4 cellular contexts compared by ENCODE assay signal in genomic region chr17:30644287-30644686, GRCh38.
A peak's percentile ranks its signal among the peaks of the same experiment; 100 is the strongest.
DNase-seq lines count a peak whose midpoint lies in the region; ATAC-seq, FAIRE-seq and TF ChIP-seq lines count a peak whose summit lies in the region.
"Not testable (repeated sequence)": the region's sequence is repeated elsewhere in the genome, so short reads cannot be mapped to it uniquely, and the experiment has no call there.

No MANE protein-coding gene starts in this region.

- intact Hi-C loops in HepG2 (cut with micrococcal nuclease; ENCODE audit: unreplicated experiment) = not testable (repeated sequence)

- H2AK5ac ChIP-seq in H9 (ENCODE audit: insufficient read length, low read length) = not testable (repeated sequence)

- H3T11ph ChIP-seq in H9 (ENCODE audit: low read length) = not testable (repeated sequence)

- not testable (repeated sequence) for TF ChIP-seq EP300 in HepG2 (IDR thresholded peaks at IDR 0.05; ENCODE audit: low read depth in 2 of 2, low read length in 2 of 2); HepG2 (CRISPR knock-in tag; IDR thresholded peaks at IDR 0.05; ENCODE audit: borderline replicate concordance)

- H3K14ac ChIP-seq in H9 (ENCODE audit: insufficient read depth, low read length) = not testable (repeated sequence)

- H3K27ac Mint-ChIP-seq in H9 = peak overlapping the region in 2 of 3 experiments; percentile 78 to 91; a peak in 2 of 7 replicates

- H3K79me1 ChIP-seq in H9 (ENCODE audit: insufficient read depth, low read depth, low read length, poor library complexity, severe bottlenecking) = not testable (repeated sequence)

- H4K8ac ChIP-seq in H9 (replicated peaks; ENCODE audit: insufficient read length, low read depth, low read length) = not testable (repeated sequence)

- H3K36me3 Mint-ChIP-seq in H9 (ENCODE audit: insufficient read depth in 1 of 3, low read depth in 3 of 3) = not testable (repeated sequence)

- not testable (repeated sequence) for H2BK20ac ChIP-seq in H9 (ENCODE audit: low read depth, low read length, poor library complexity, severe bottlenecking)

- TF ChIP-seq CTCF in H9 (conservative IDR thresholded peaks at IDR 0.05); HepG2 (CRISPR knock-in tag; IDR thresholded peaks at IDR 0.05): not testable (repeated sequence)

- H3K36me3 ChIP-seq in HUES64 (ENCODE audit: insufficient read depth, low read length); HepG2 (replicated peaks in 1 of 2; ENCODE audit: control insufficient read depth in 1 of 2, insufficient read depth in 2 of 2, low read length in 2 of 2): not testable (repeated sequence)

- H3K56ac ChIP-seq in H9 (ENCODE audit: insufficient read length, low read depth, low read length) = not testable (repeated sequence)

- H2AFZ ChIP-seq in H9 (ENCODE audit: low read length); HepG2 (ENCODE audit: low read length): not testable (repeated sequence)

- peak; percentile 15 for DNase-seq in ELF-1 (ENCODE audit: low read depth, low spot score)
- DNase-seq in H9; HepG2 (ENCODE audit: low spot score): not testable (repeated sequence)

- peaks cover 12 to 20% of the 10 kb centered on the region in 2 experiments for H3K4me1 Mint-ChIP-seq in H9

- H2BK5ac ChIP-seq in H9 (ENCODE audit: insufficient read length, low read length) = not testable (repeated sequence)

- not testable (repeated sequence) for H3K4ac ChIP-seq in H9 (ENCODE audit: low read depth, low read length)

- not testable (repeated sequence) for H3K9me3 ChIP-seq in H9 (ENCODE audit: control insufficient read depth, low read depth, low read length); HUES64 (ENCODE audit: insufficient read depth, low read depth, low read length); HepG2 (ENCODE audit: low read length)

- not testable (repeated sequence) for H3K9ac ChIP-seq in H9 (ENCODE audit: extremely low read depth, insufficient read length, low read length); HUES64 (ENCODE audit: low read depth, low read length); HepG2 (ENCODE audit: insufficient read depth, low read depth, low read length)

- H3K18ac ChIP-seq in H9 (ENCODE audit: insufficient read length, low read depth, low read length) = not testable (repeated sequence)

- FAIRE-seq in HepG2 (lab: Jason Lieb, UNC) = not testable (repeated sequence)

- H2BK12ac ChIP-seq in H9 (ENCODE audit: insufficient read length, low read depth, low read length) = not testable (repeated sequence)

- BruUV-seq in HepG2 (replicated peaks; lab: Mats Ljungman, UMichigan) = not testable (repeated sequence)

- not testable (repeated sequence) for H3K9me3 Mint-ChIP-seq in H9

- not testable (repeated sequence) for H3K27ac ChIP-seq in H9 (ENCODE audit: insufficient read length, low read depth, low read length); HepG2 (ENCODE audit: extremely low read length, insufficient read depth, low read length)
- H3K27ac ChIP-seq in HUES64 (ENCODE audit: low read depth, low read length) = peak overlapping the region; percentile 25; the same call in 1 of the 2 replicates

- not testable (repeated sequence) for ATAC-seq in HepG2

- H4K5ac ChIP-seq in H9 (ENCODE audit: insufficient read length, low read depth, low read length) = not testable (repeated sequence)

- not testable (repeated sequence) for H3K4me3 ChIP-seq in HUES64 (ENCODE audit: low read length); HepG2 (replicated peaks in 1 of 3; ENCODE audit: insufficient read depth in 1 of 3, low read depth in 2 of 3, low read length in 3 of 3)

- TF ChIP-seq RAD21 in HepG2 (CRISPR knock-in tag; IDR thresholded peaks at IDR 0.05) = not testable (repeated sequence)

- H3K27me3 ChIP-seq in H9 (ENCODE audit: insufficient read depth, low read length); HUES64 (ENCODE audit: insufficient read depth, low read length); HepG2 (ENCODE audit: control insufficient read depth in 1 of 2, insufficient read depth in 2 of 2, low read length in 2 of 2): not testable (repeated sequence)

- not testable (repeated sequence) for H3K27me3 Mint-ChIP-seq in H9 (ENCODE audit: low read depth)

- CTCF ChIA-PET in HepG2 (lab: Yijun Ruan, JAX; ENCODE audit: low intra/inter-chr PET ratio, low total read pairs) = not testable (repeated sequence)

- not testable (repeated sequence) for H3K23me2 ChIP-seq in H9 (ENCODE audit: insufficient read length, low read depth, low read length, poor library complexity, severe bottlenecking)

- H2BK15ac ChIP-seq in H9 (ENCODE audit: low read depth, low read length) = not testable (repeated sequence)

- H3K4me3 Mint-ChIP-seq in H9 = not testable (repeated sequence)

- not testable (repeated sequence) for H3K4me2 ChIP-seq in H9 (ENCODE audit: insufficient read depth, insufficient read length, low read length); HepG2 (ENCODE audit: low read depth, low read length)

- POLR2A ChIA-PET in HepG2 (lab: Yijun Ruan, JAX) = not testable (repeated sequence)

- not testable (repeated sequence) for H4K91ac ChIP-seq in H9 (ENCODE audit: insufficient read length, low read depth, low read length)

- TF ChIP-seq POLR2A in HepG2 (IDR thresholded peaks at IDR 0.05; ENCODE audit: insufficient read depth in 1 of 2, low read depth in 2 of 2, low read length in 2 of 2) = not testable (repeated sequence)

- WGBS in H9 (ENCODE audit: extremely low coverage, insufficient read length, low lambda C conversion rate) = no CpG with 5 or more reads among the region's 9 CpGs
- 86% methylated on average over 7 of the region's 9 CpGs for WGBS in HUES64
- 13% methylated on average over 9 of the region's 9 CpGs for WGBS in HepG2 (ENCODE audit: low lambda C conversion rate)

- in situ Hi-C loops in HepG2 (cut with HindIII; ENCODE audit: extremely low pct_ligation_motif_present, low pct_unique_long_range_greater_than_20kb) = not testable (repeated sequence)

- H3K79me2 ChIP-seq in H9 (ENCODE audit: insufficient read depth, low read length); HepG2 (ENCODE audit: insufficient read depth, low read length): not testable (repeated sequence)

- H3K23ac ChIP-seq in H9 (ENCODE audit: insufficient read length, low read depth, low read length) = not testable (repeated sequence)

- H4K20me1 ChIP-seq in H9 (ENCODE audit: control insufficient read depth, insufficient read depth, insufficient read length); HepG2 (ENCODE audit: insufficient read depth, low read length): not testable (repeated sequence)

- H2BK120ac ChIP-seq in H9 (ENCODE audit: low read depth, low read length, poor library complexity, severe bottlenecking) = not testable (repeated sequence)

- not testable (repeated sequence) for H3K4me1 ChIP-seq in H9 (ENCODE audit: insufficient read depth, low read length); HUES64 (ENCODE audit: insufficient read depth, low read length); HepG2 (ENCODE audit: insufficient read depth, low read length)

TF ChIP-seq in HepG2, 621 proteins besides CTCF, POLR2A, EP300 and RAD21:
- peak; percentile 54; the same call in 1 of the 2 replicates for TF ChIP-seq ZNF770 (CRISPR knock-in tag; IDR thresholded peaks at IDR 0.05)
